31 cellular contexts compared by ENCODE assay signal in genomic region chr6:24196198-24196597, GRCh38.
"Had no signal": no experiment of that assay in that cellular context is flagged by ENCODE, and none has a peak within 500 bp of the region (broad histone marks: within the 10 kb centered on the region; RNA-seq: fewer than 3 reads in every experiment).

No MANE protein-coding gene starts in this region.

- DNase-seq: activated CD4-positive, alpha-beta T cell treated with anti-CD3 and anti-CD28 coated beads for 36 hours; activated CD4-positive, alpha-beta T cell treated with anti-CD3 and anti-CD28 coated beads, Interleukin-2, amount 10 ng/mL, durations not matched to agents 7 days and 5 days; activated CD4-positive, alpha-beta T cell treated with anti-CD3 and anti-CD28 coated beads, Interleukin-2, amount 50 U/mL, for 48 hours; activated CD8-positive, alpha-beta T cell treated with anti-CD3 and anti-CD28 coated beads, Interleukin-2, amount 10 ng/mL, durations not matched to agents 7 days and 5 days; activated gamma-delta T cell; activated naive CD4-positive, alpha-beta T cell treated with Interleukin-2 at 50 U/mL for 16 hours; activated naive CD8-positive, alpha-beta T cell treated with anti-CD3 and anti-CD28 coated beads, Interleukin-2, amount 10 ng/mL, durations not matched to agents 7 days and 5 days; activated T-cell treated with anti-CD3 and anti-CD28 coated beads, Interleukin-2, amount 50 U/mL, for 24 hours; amygdala; NCI-H1105; NCI-H1436; NCI-H187; NCI-H2029 treated with DMSO at 0.1 percent for 48 hours; NCI-H2107; NCI-H2171; NCI-H510A; PC-3; Peyer's patch; RPMI8226; SHP77 treated with DMSO at 0.1 percent for 48 hours; SK-N-SH had no signal

- H3K36me3 Mint-ChIP-seq: activated naive CD8-positive, alpha-beta T cell treated with anti-CD3 and anti-CD28 coated beads, Interleukin-2, amount 10 ng/mL, durations not matched to agents 7 days and 5 days; WTC11 had no signal

- H3K4me3 Mint-ChIP-seq: activated CD4-positive, alpha-beta T cell treated with anti-CD3 and anti-CD28 coated beads for 36 hours; activated CD4-positive, alpha-beta T cell treated with anti-CD3 and anti-CD28 coated beads, Interleukin-2, amount 10 ng/mL, durations not matched to agents 7 days and 5 days; activated CD8-positive, alpha-beta T cell treated with anti-CD3 and anti-CD28 coated beads, Interleukin-2, amount 10 ng/mL, durations not matched to agents 7 days and 5 days; activated naive CD4-positive, alpha-beta T cell treated with anti-CD3 and anti-CD28 coated beads, Interleukin-2, amount 50 U/mL, for 24 hours; activated naive CD8-positive, alpha-beta T cell treated with anti-CD3 and anti-CD28 coated beads, Interleukin-2, amount 10 ng/mL, durations not matched to agents 7 days and 5 days; activated T-cell treated with anti-CD3 and anti-CD28 coated beads, Interleukin-2, amount 50 U/mL, for 24 hours; central memory CD8-positive, alpha-beta T cell; T-helper 1 cell treated with Interleukin-12 subunit alpha and Interleukin-12 subunit beta and Interleukin-4 antibody, amounts not matched to agents 30 μg/mL and 1 μg/mL, for 36 hours; T-helper 2 cell treated with Interferon-gamma antibody and Interleukin-4, amounts not matched to agents 5 μg/mL and 100 μg/mL, for 36 hours; WTC11 had no signal

- H3K27ac Mint-ChIP-seq: activated CD4-positive, alpha-beta T cell treated with anti-CD3 and anti-CD28 coated beads for 36 hours; activated CD4-positive, alpha-beta T cell treated with anti-CD3 and anti-CD28 coated beads, Interleukin-2, amount 10 ng/mL, durations not matched to agents 7 days and 5 days; activated CD8-positive, alpha-beta T cell treated with anti-CD3 and anti-CD28 coated beads, Interleukin-2, amount 10 ng/mL, durations not matched to agents 7 days and 5 days; activated naive CD4-positive, alpha-beta T cell treated with anti-CD3 and anti-CD28 coated beads, Interleukin-2, amount 50 U/mL, for 24 hours; activated naive CD8-positive, alpha-beta T cell treated with anti-CD3 and anti-CD28 coated beads, Interleukin-2, amount 10 ng/mL, durations not matched to agents 7 days and 5 days; activated T-cell treated with anti-CD3 and anti-CD28 coated beads, Interleukin-2, amount 50 U/mL, for 24 hours; activated T-helper 2 cell treated with anti-CD3 and anti-CD28 coated beads, Interferon-gamma antibody, Interleukin-2, Interleukin-4, amounts not matched to agents 10 μg/mL and 5 μg/mL and 100 μg/mL, durations not matched to agents 14 hours and 24 hours and 36 hours; T-helper 1 cell treated with Interleukin-12 subunit alpha and Interleukin-12 subunit beta and Interleukin-4 antibody, amounts not matched to agents 30 μg/mL and 1 μg/mL, for 36 hours; T-helper 2 cell treated with Interferon-gamma antibody and Interleukin-4, amounts not matched to agents 5 μg/mL and 100 μg/mL, for 36 hours; WTC11 had no signal

- H3K4me1 Mint-ChIP-seq: activated CD4-positive, alpha-beta T cell treated with anti-CD3 and anti-CD28 coated beads for 36 hours; activated CD4-positive, alpha-beta T cell treated with anti-CD3 and anti-CD28 coated beads, Interleukin-2, amount 10 ng/mL, durations not matched to agents 7 days and 5 days; activated naive CD4-positive, alpha-beta T cell treated with anti-CD3 and anti-CD28 coated beads, Interleukin-2, amount 50 U/mL, for 24 hours; activated naive CD8-positive, alpha-beta T cell treated with anti-CD3 and anti-CD28 coated beads, Interleukin-2, amount 10 ng/mL, durations not matched to agents 7 days and 5 days; central memory CD8-positive, alpha-beta T cell; WTC11 had no signal

- H3K36me3 ChIP-seq: ascending aorta, cardiac muscle cell, Peyer's patch, SJSA1 had no signal

- H3K27me3 ChIP-seq: ascending aorta, cardiac muscle cell, Peyer's patch, SJSA1 had no signal

- ATAC-seq: activated CD4-positive, alpha-beta T cell treated with anti-CD3 and anti-CD28 coated beads for 36 hours; activated CD4-positive, CD25-positive, alpha-beta regulatory T cell treated with anti-CD3 and anti-CD28 coated beads, Interleukin-2, amount 50 U/mL, for 24 hours; activated CD8-positive, alpha-beta T cell treated with anti-CD3 and anti-CD28 coated beads, Interleukin-2, amount 10 ng/mL, durations not matched to agents 7 days and 5 days; PC-3; WTC11 had no signal

- H3K9me3 Mint-ChIP-seq: activated CD4-positive, alpha-beta T cell treated with anti-CD3 and anti-CD28 coated beads, Interleukin-2, amount 10 ng/mL, durations not matched to agents 7 days and 5 days; activated naive CD8-positive, alpha-beta T cell treated with anti-CD3 and anti-CD28 coated beads, Interleukin-2, amount 10 ng/mL, durations not matched to agents 7 days and 5 days; activated T-cell treated with anti-CD3 and anti-CD28 coated beads, Interleukin-2, amount 50 U/mL, for 24 hours; activated T-helper 2 cell treated with anti-CD3 and anti-CD28 coated beads, Interferon-gamma antibody, Interleukin-2, Interleukin-4, amounts not matched to agents 10 μg/mL and 5 μg/mL and 100 μg/mL, durations not matched to agents 14 hours and 24 hours and 36 hours; central memory CD8-positive, alpha-beta T cell; T-helper 1 cell treated with Interleukin-12 subunit alpha and Interleukin-12 subunit beta and Interleukin-4 antibody, amounts not matched to agents 30 μg/mL and 1 μg/mL, for 36 hours; T-helper 2 cell treated with Interferon-gamma antibody and Interleukin-4, amounts not matched to agents 5 μg/mL and 100 μg/mL, for 36 hours had no signal

- H3K9me3 ChIP-seq: ascending aorta, Peyer's patch, SJSA1, SK-N-SH had no signal

- H3K27ac ChIP-seq: ascending aorta, cardiac muscle cell, Peyer's patch, SJSA1 had no signal

- H3K4me3 ChIP-seq: ascending aorta, cardiac muscle cell, Peyer's patch, SJSA1 had no signal

- H3K4me1 ChIP-seq: ascending aorta, Peyer's patch, SJSA1 had no signal
